19 cellular contexts compared by ENCODE assay signal in genomic region chr13:31225998-31226675, GRCh38. TPM values are rescaled to one million over a fixed set of nuclear protein-coding genes. Genes with fewer than 3 reads are reported as not detected.
DNase-seq lines count a peak whose midpoint lies in the region; ATAC-seq and TF ChIP-seq lines count a peak whose summit lies in the region.
"Had no signal": no experiment of that assay in that cellular context is flagged by ENCODE, and none has a peak within 500 bp of the region (broad histone marks: within the 10 kb centered on the region; RNA-seq: fewer than 3 reads in every experiment).

No MANE protein-coding gene starts in this region.

- H3K4me2 ChIP-seq in neuronal stem cell (ENCODE audit: insufficient read depth, low read length, poor library complexity, severe bottlenecking): no peak overlapping the region

- H3K9me3 Mint-ChIP-seq in endodermal cell: no peaks in the 10 kb centered on the region
- no peaks in the 10 kb centered on the region for H3K9me3 Mint-ChIP-seq in activated CD8-positive, alpha-beta T cell treated with anti-CD3 and anti-CD28 coated beads for 36 hours
- H3K9me3 Mint-ChIP-seq: CD4-positive, CD25-positive, alpha-beta regulatory T cell; IgD-negative memory B cell had no signal

- no peak overlapping the region for H3K23ac ChIP-seq in neuronal stem cell (ENCODE audit: low read depth, low read length, poor library complexity)

- no peak for ATAC-seq in activated CD8-positive, alpha-beta T cell treated with anti-CD3 and anti-CD28 coated beads for 36 hours
- ATAC-seq: Panc1 had no signal

- no peak overlapping the region for H4K8ac ChIP-seq in neuronal stem cell (ENCODE audit: low read depth, low read length)

- no peak overlapping the region for H2BK12ac ChIP-seq in neuronal stem cell (ENCODE audit: low read length)

- DNase-seq in H7: peak; percentile 46
- DNase-seq in endodermal cell: peak; percentile 67
- DNase-seq in activated CD8-positive, alpha-beta T cell treated with anti-CD3 and anti-CD28 coated beads for 36 hours: no peak
- DNase-seq in WERI-Rb-1: no peak
- DNase-seq in neuronal stem cell (ENCODE audit: low spot score): no peak
- DNase-seq: CD4-positive, CD25-positive, alpha-beta regulatory T cell; GF-D8; Karpas-422; NCI-H1694; NCI-H2081; NCI-H2171; NCI-H345; NCI-H524; NCI-H774; NK-92 treated with Interleukin-12 subunit alpha and Interleukin-12 subunit beta, amount 100 ng/mL, for 24 hours had no signal

- H3K27ac Mint-ChIP-seq in endodermal cell: peak overlapping the region; percentile 37
- H3K27ac Mint-ChIP-seq in activated CD8-positive, alpha-beta T cell treated with anti-CD3 and anti-CD28 coated beads for 36 hours: no peak overlapping the region
- H3K27ac Mint-ChIP-seq: IgD-negative memory B cell had no signal

- no peak overlapping the region for H3K9ac ChIP-seq in HUES48 (ENCODE audit: low read depth, low read length)
- H3K9ac ChIP-seq in endodermal cell (ENCODE audit: extremely low read depth, low read length, poor library complexity, severe bottlenecking): no peak overlapping the region
- H3K9ac ChIP-seq in neuronal stem cell (ENCODE audit: low read depth, low read length, poor library complexity): no peak overlapping the region

- H3K4me1 ChIP-seq in HUES48 (ENCODE audit: control insufficient read depth, insufficient read depth, low read length) (peaks cover 13% of the 10 kb centered on the region), endodermal cell (ENCODE audit: control insufficient read depth, insufficient read depth, low read length) (peaks cover 15% of the 10 kb centered on the region), mesodermal cell (ENCODE audit: control insufficient read depth, insufficient read depth, low read length, poor library complexity, severe bottlenecking) (peaks cover 14% of the 10 kb centered on the region), neuronal stem cell (ENCODE audit: control insufficient read depth in 2 of 2, insufficient read depth in 1 of 2, low read depth in 1 of 2, low read length in 2 of 2) (peaks cover 0 to 9% of the 10 kb centered on the region in 2 donors)

- 69 to 71% methylated on average over 8 of the region's 9 CpGs for WGBS in endodermal cell (ENCODE audit: insufficient coverage in 1 of 2, insufficient read length in 1 of 2), 2 experiments
- 53 to 65% methylated on average over 7 to 9 of the region's 9 CpGs for WGBS in mesodermal cell (ENCODE audit: insufficient coverage in 2 of 2), 2 experiments
- no CpG with 5 or more reads among the region's 9 CpGs for WGBS in neuronal stem cell (ENCODE audit: extremely low coverage in 2 of 2, insufficient read length in 2 of 2, insufficient replicate concordance in 1 of 2), 2 donors

- H3K4ac ChIP-seq in neuronal stem cell (ENCODE audit: low read length): no peak overlapping the region

- H2AK5ac ChIP-seq in neuronal stem cell (ENCODE audit: low read depth, low read length): no peak overlapping the region

- H3K79me1 ChIP-seq in neuronal stem cell (ENCODE audit: low read depth, low read length): no peaks in the 10 kb centered on the region

- H3K36me3 ChIP-seq in H7 (replicated peaks; ENCODE audit: control insufficient read depth, insufficient read depth, low read length) (no peaks in the 10 kb centered on the region), HUES48 (ENCODE audit: control insufficient read depth, insufficient read depth, low read length) (no peaks in the 10 kb centered on the region), endodermal cell (ENCODE audit: control insufficient read depth, insufficient read depth, low read length) (peaks cover 11% of the 10 kb centered on the region), mesodermal cell (ENCODE audit: control insufficient read depth, insufficient read depth, low read length) (peaks cover 9% of the 10 kb centered on the region), WERI-Rb-1 (no peaks in the 10 kb centered on the region), neuronal stem cell (replicated peaks in 1 of 2; ENCODE audit: control insufficient read depth in 2 of 2, insufficient read depth in 2 of 2, low read length in 2 of 2) (peaks cover 0 to 3% of the 10 kb centered on the region in 2 donors)

- no peak overlapping the region for H2AFZ ChIP-seq in neuronal stem cell (ENCODE audit: low read length)

- H2BK5ac ChIP-seq in neuronal stem cell (ENCODE audit: low read length): no peak overlapping the region

- no peak overlapping the region for H3K4me3 Mint-ChIP-seq in endodermal cell
- no peak overlapping the region for H3K4me3 Mint-ChIP-seq in activated CD8-positive, alpha-beta T cell treated with anti-CD3 and anti-CD28 coated beads for 36 hours
- H3K4me3 Mint-ChIP-seq: CD4-positive, CD25-positive, alpha-beta regulatory T cell; IgD-negative memory B cell had no signal

- H2BK120ac ChIP-seq in neuronal stem cell (ENCODE audit: low read depth, low read length): no peak overlapping the region

- H3K4me3 ChIP-seq in H7 (ENCODE audit: insufficient read depth, low read depth, low read length): no peak overlapping the region
- H3K4me3 ChIP-seq in HUES48 (ENCODE audit: low read depth, low read length): no peak overlapping the region
- no peak overlapping the region for H3K4me3 ChIP-seq in endodermal cell (ENCODE audit: low read length)
- H3K4me3 ChIP-seq in mesodermal cell (ENCODE audit: extremely low read depth, insufficient read depth, low read length, poor library complexity, severe bottlenecking): no peak overlapping the region
- no peak overlapping the region for H3K4me3 ChIP-seq in WERI-Rb-1 (ENCODE audit: low read depth, low read length)
- H3K4me3 ChIP-seq in neuronal stem cell (ENCODE audit: low read length in 2 of 2): no peak overlapping the region

- no peak overlapping the region for H3K18ac ChIP-seq in neuronal stem cell (ENCODE audit: low read length)

- intact Hi-C loops in activated CD8-positive, alpha-beta T cell treated with anti-CD3 and anti-CD28 coated beads for 36 hours (cut with micrococcal nuclease): no loop called here

- POLR2A ChIA-PET in activated CD8-positive, alpha-beta T cell treated with anti-CD3 and anti-CD28 coated beads for 36 hours (lab: Charles Lee): no interaction called here

- no peak overlapping the region for H2BK15ac ChIP-seq in neuronal stem cell (ENCODE audit: low read length)

- no peaks in the 10 kb centered on the region for H3K27me3 ChIP-seq in H7 (ENCODE audit: control insufficient read depth, insufficient read depth, low read length)
- no peaks in the 10 kb centered on the region for H3K27me3 ChIP-seq in HUES48 (ENCODE audit: control insufficient read depth, insufficient read depth, low read length)
- no peaks in the 10 kb centered on the region for H3K27me3 ChIP-seq in endodermal cell (ENCODE audit: control insufficient read depth, insufficient read depth, low read length, poor library complexity, severe bottlenecking)
- H3K27me3 ChIP-seq in WERI-Rb-1 (ENCODE audit: insufficient read depth, low read depth, severe bottlenecking): no peaks in the 10 kb centered on the region
- H3K27me3 ChIP-seq in neuronal stem cell (ENCODE audit: control insufficient read depth in 3 of 3, insufficient read depth in 3 of 3, low read depth in 1 of 3, low read length in 3 of 3): no peaks in the 10 kb centered on the region

- peaks cover 7% of the 10 kb centered on the region for H3K36me3 Mint-ChIP-seq in endodermal cell (ENCODE audit: low read depth)
- no peaks in the 10 kb centered on the region for H3K36me3 Mint-ChIP-seq in activated CD8-positive, alpha-beta T cell treated with anti-CD3 and anti-CD28 coated beads for 36 hours (ENCODE audit: low read depth)

- no peak overlapping the region for H3K14ac ChIP-seq in neuronal stem cell (ENCODE audit: low read length)

- H3K27me3 Mint-ChIP-seq in endodermal cell (ENCODE audit: insufficient read depth): no peaks in the 10 kb centered on the region
- H3K27me3 Mint-ChIP-seq in activated CD8-positive, alpha-beta T cell treated with anti-CD3 and anti-CD28 coated beads for 36 hours: no peaks in the 10 kb centered on the region
- H3K27me3 Mint-ChIP-seq: CD4-positive, CD25-positive, alpha-beta regulatory T cell; IgD-negative memory B cell had no signal

- H3K4me1 Mint-ChIP-seq in endodermal cell: peaks cover 27% of the 10 kb centered on the region
- H3K4me1 Mint-ChIP-seq in activated CD8-positive, alpha-beta T cell treated with anti-CD3 and anti-CD28 coated beads for 36 hours (ENCODE audit: low read depth): peaks cover 5% of the 10 kb centered on the region

- CTCF ChIA-PET in activated CD8-positive, alpha-beta T cell treated with anti-CD3 and anti-CD28 coated beads for 36 hours (lab: Charles Lee): interaction anchor here (1.6 to 2.2 kb wide), 2 partner anchors 9 to 10 kb away, joined by 3 to 9 read pairs; no protein-coding TSS in a partner anchor

- TF ChIP-seq CTCF in endodermal cell (conservative IDR thresholded peaks at IDR 0.05) (no peak), WERI-Rb-1 (IDR thresholded peaks at IDR 0.05; ENCODE audit: low read depth, low read length) (no peak)
- no peak for TF ChIP-seq CTCF in activated CD8-positive, alpha-beta T cell treated with anti-CD3 and anti-CD28 coated beads for 36 hours (IDR thresholded peaks at IDR 0.05)

- H4K91ac ChIP-seq in neuronal stem cell (ENCODE audit: low read depth, low read length, poor library complexity): no peak overlapping the region

- peak overlapping the region; percentile 76 for H3K27ac ChIP-seq in HUES48 (ENCODE audit: low read depth, low read length)
- no peak overlapping the region for H3K27ac ChIP-seq in endodermal cell (ENCODE audit: low read depth, low read length)
- H3K27ac ChIP-seq in mesodermal cell (ENCODE audit: low read depth, low read length, severe bottlenecking): peak overlapping the region; percentile 43
- H3K27ac ChIP-seq in WERI-Rb-1: no peak overlapping the region
- H3K27ac ChIP-seq in neuronal stem cell (replicated peaks; ENCODE audit: low read length): no peak overlapping the region

- H3K9me3 ChIP-seq in HUES48 (ENCODE audit: control insufficient read depth, insufficient read depth, low read length): no peaks in the 10 kb centered on the region
- H3K9me3 ChIP-seq in endodermal cell (ENCODE audit: control insufficient read depth, low read length): no peaks in the 10 kb centered on the region
- H3K9me3 ChIP-seq in mesodermal cell (ENCODE audit: control insufficient read depth, low read length): no peaks in the 10 kb centered on the region
- no peaks in the 10 kb centered on the region for H3K9me3 ChIP-seq in WERI-Rb-1 (ENCODE audit: severe bottlenecking)
- H3K9me3 ChIP-seq in neuronal stem cell (replicated peaks in 1 of 2; ENCODE audit: control insufficient read depth in 2 of 2, insufficient read depth in 1 of 2, low read depth in 1 of 2, low read length in 2 of 2): no peaks in the 10 kb centered on the region

RNA-seq across cellular contexts. Expression of gene B3GLCT, which starts 26.4 kb away (rescaled TPM):
- 3.8 and 4.4 TPM in 2 replicates for total RNA-seq in H7 (2014; rRNA removed; shearing (Covaris generic))
- 10 to 100 TPM; 10.1 to 11.5 TPM for total RNA-seq in endodermal cell
- polyA plus RNA-seq in endodermal cell (2013, experiment 1 of 2): 15.2 TPM
- polyA plus RNA-seq in endodermal cell (2013, experiment 2 of 2): 13.8 TPM
- polyA plus RNA-seq in mesodermal cell (2013, experiment 1 of 2): 10.9 TPM
- polyA plus RNA-seq in mesodermal cell (2013, experiment 2 of 2): 10.6 TPM
- total RNA-seq in activated CD8-positive, alpha-beta T cell treated with anti-CD3 and anti-CD28 coated beads for 36 hours: 1 to 10 TPM; 2.4 to 2.5 TPM
- polyA plus RNA-seq in neuronal stem cell (2013, experiment 1 of 2): 4.5 TPM
- polyA plus RNA-seq in neuronal stem cell (2013, experiment 2 of 2): 4.6 TPM

Comparison
In these comparisons a context has a peak if more than half of its experiments do, and no peak if none do; other contexts are left out.
1. DNase-seq: peak in H7 (single experiment) and endodermal cell (single experiment); none in activated CD8-positive, alpha-beta T cell treated with anti-CD3 and anti-CD28 coated beads for 36 hours (single experiment), WERI-Rb-1 (single experiment) and neuronal stem cell (single experiment).
2. H3K27ac ChIP-seq: peak in HUES48 (single experiment) and mesodermal cell (single experiment); none in endodermal cell (single experiment), WERI-Rb-1 (single experiment) and neuronal stem cell (single experiment).